17 cellular contexts compared by ENCODE assay signal in the genomic region with DNA sequence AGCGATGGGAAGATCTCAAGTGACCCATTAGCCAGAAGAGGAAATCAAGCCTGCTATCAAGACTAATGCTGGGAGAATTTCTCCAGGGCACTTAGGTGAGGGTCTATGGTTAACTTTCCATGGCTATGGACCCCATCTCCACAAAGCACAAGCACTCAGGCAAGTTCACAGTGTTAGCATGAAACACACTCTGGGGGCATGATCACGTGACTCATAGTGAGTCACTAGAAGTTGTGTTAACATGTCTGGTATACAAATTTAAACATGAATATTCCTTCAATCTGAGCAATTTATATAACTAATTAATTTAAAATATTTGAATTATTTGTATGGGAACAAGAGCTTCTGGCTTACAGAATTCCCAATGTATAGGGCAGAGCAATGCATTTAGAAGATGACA.
DNase-seq lines count a peak whose midpoint lies in the region; ATAC-seq, FAIRE-seq and TF ChIP-seq lines count a peak whose summit lies in the region.
"Had no signal": no experiment of that assay in that cellular context is flagged by ENCODE, and none has a peak within 500 bp of the region (broad histone marks: within the 10 kb centered on the region; RNA-seq: fewer than 3 reads in every experiment).

No MANE protein-coding gene starts in this region.

- intact Hi-C loops in left ventricle myocardium superior (cut with micrococcal nuclease) = no loop called here

- no peak for ATAC-seq in left ventricle myocardium superior

- peak; percentile 33 for DNase-seq in ELR (ENCODE audit: low read depth)
- DNase-seq in astrocyte of the hippocampus (ENCODE audit: low read depth, low spot score) = peak; percentile 11
- peak; percentile 58 for DNase-seq in fibroblast of mammary gland (ENCODE audit: low read depth)
- DNase-seq in renal cortical epithelial cell (ENCODE audit: low read depth) = peak; percentile 51
- DNase-seq in GM12891 (ENCODE audit: insufficient read length, low spot score) = no peak
- no peak for DNase-seq in activated CD4-positive, alpha-beta T cell treated with anti-CD3 and anti-CD28 coated beads, Interleukin-2, amount 50 U/mL, for 4 hours
- DNase-seq in left ventricle myocardium superior = no peak
- DNase-seq: CD8-positive, alpha-beta memory T cell; DND-41; HCEC 1CT; MG63; NCI-H2029; NCI-H2171 treated with DMSO at 0.1 percent for 48 hours; NCI-H774; Right ventricle myocardium superior; SK-N-SH had no signal

- TF ChIP-seq CTCF in fibroblast of mammary gland (conservative IDR thresholded peaks at IDR 0.05; ENCODE audit: control insufficient read depth, insufficient read depth, low read depth, low read length) = no peak

- no peak for TF ChIP-seq POLR2A in GM12891 (IDR thresholded peaks at IDR 0.05; ENCODE audit: low read depth, low read length)

- H3K4me3 ChIP-seq in fibroblast of mammary gland (ENCODE audit: control insufficient read depth, low read depth, low read length) = no peak overlapping the region
- H3K4me3 ChIP-seq: MG63 had no signal

- FAIRE-seq in GM12891 (lab: Jason Lieb, UNC) = no peak
- FAIRE-seq: GM18507 had no signal

TF ChIP-seq in GM12891, 5 proteins besides CTCF, POLR2A, EP300 and RAD21:
- TF ChIP-seq POU2F2 (IDR thresholded peaks at IDR 0.05; ENCODE audit: low read depth, low read length) = no peak

Comparison
In these comparisons a context has a peak if more than half of its experiments do, and no peak if none do; other contexts are left out.
1. DNase-seq: peak in ELR (single experiment), astrocyte of the hippocampus (single experiment), fibroblast of mammary gland (single experiment) and renal cortical epithelial cell (single experiment); none in GM12891 (single experiment), activated CD4-positive, alpha-beta T cell treated with anti-CD3 and anti-CD28 coated beads, Interleukin-2, amount 50 U/mL, for 4 hours (0 of 2) and left ventricle myocardium superior (single experiment).